In genomic region chr1:145978860-145979745, GRCh38 we compare ENCODE assay signal across 8 cellular contexts. TPM values are rescaled to one million over a fixed set of nuclear protein-coding genes. Genes with fewer than 3 reads are reported as not detected.
DNase-seq lines count a peak whose midpoint lies in the region; ATAC-seq and TF ChIP-seq lines count a peak whose summit lies in the region.

No MANE protein-coding gene starts in this region.

- peaks cover 36 to 63% of the 10 kb centered on the region in 2 donors for H3K4me1 ChIP-seq in ascending aorta

- no peaks in the 10 kb centered on the region for H3K27me3 ChIP-seq in ascending aorta

- peak; percentile 93 for DNase-seq in NCI-H128 (lab: John Stamatoyannopoulos, UW; ENCODE audit: unreplicated experiment)
- DNase-seq in T-helper 1 cell, result peak; percentile 54 to 96 (median 71)
- peak; percentile 94 to 99 for DNase-seq in ascending aorta (ENCODE audit: low spot score in 2 of 2)
- peak; percentile 93 for DNase-seq in hepatic stellate cell (ENCODE audit: low spot score)
- DNase-seq in putamen (ENCODE audit: low spot score), result peak; percentile 97
- DNase-seq in DMS114 treated with DMSO at 0.1 percent for 48 hours (lab: John Stamatoyannopoulos, UW; ENCODE audit: unreplicated experiment), result no peak

- peak overlapping the region; percentile 35 to 37 for H3K4me3 ChIP-seq in ascending aorta

- H3K27ac ChIP-seq in ascending aorta, result peak overlapping the region; percentile 90 to 98

- ATAC-seq in HG02642 (IDR thresholded peaks at IDR 0.05; ENCODE audit: poor library complexity, unreplicated experiment), result peak; percentile 91

- peaks cover 0 to 3% of the 10 kb centered on the region in 2 donors for H3K36me3 ChIP-seq in ascending aorta

- intact Hi-C loops in ascending aorta (cut with DNase I), result loop anchor here (1.0 to 5.0 kb wide), 3 partner anchors 17 to 87 kb away; partner anchors contain the start of gene TXNIP

- H3K9me3 ChIP-seq in ascending aorta, result no peaks in the 10 kb centered on the region

- TF ChIP-seq CTCF in GM12873 (IDR thresholded peaks at IDR 0.05; ENCODE audit: insufficient read depth, low read depth, low read length, missing control alignments), result peak; percentile 52
- TF ChIP-seq CTCF in ascending aorta (IDR thresholded peaks at IDR 0.05), result peak in 1 of 3 experiments; percentile 23

RNA-seq across cellular contexts. Expression of gene POLR3GL, which starts 14.6 kb away (rescaled TPM):
- total RNA-seq in ascending aorta, result 22.9 TPM

RNA-seq across cellular contexts. Expression of gene ANKRD34A, which starts 14.7 kb away (rescaled TPM):
- total RNA-seq in ascending aorta, result 13.6 TPM

RNA-seq across cellular contexts. Expression of gene TXNIP, which starts 17.3 kb away (rescaled TPM):
- total RNA-seq in ascending aorta, result 877 TPM

RNA-seq across cellular contexts. Expression of gene LIX1L, which starts 21.3 kb away (rescaled TPM):
- total RNA-seq in ascending aorta, result 44.0 TPM

RNA-seq across cellular contexts. Expression of gene HJV, which starts 42.4 kb away (rescaled TPM):
- not detected for total RNA-seq in ascending aorta
